ENCODE assay signal across 12 cellular contexts in the genomic region with DNA sequence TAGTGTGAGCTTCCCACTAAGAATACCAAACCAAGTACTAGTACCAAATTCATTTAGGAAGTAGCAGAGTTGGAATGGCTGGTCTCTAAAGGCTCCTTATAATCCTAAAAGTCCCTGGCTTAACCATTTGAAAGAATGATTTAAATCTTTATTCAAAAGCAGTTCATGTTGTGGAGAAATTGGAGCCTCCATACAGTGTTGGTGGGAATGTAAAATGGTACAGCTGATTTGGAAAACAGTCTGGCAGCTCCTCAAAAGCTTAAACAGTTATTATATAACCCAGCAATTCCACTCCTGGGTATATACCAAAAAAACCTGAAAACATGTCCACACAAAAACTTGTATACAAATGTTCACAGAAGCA. TPM values are rescaled to one million over a fixed set of nuclear protein-coding genes. Genes with fewer than 3 reads are reported as not detected.
DNase-seq lines count a peak whose midpoint lies in the region; ATAC-seq and TF ChIP-seq lines count a peak whose summit lies in the region.
"Had no signal": no experiment of that assay in that cellular context is flagged by ENCODE, and none has a peak within 500 bp of the region (broad histone marks: within the 10 kb centered on the region; RNA-seq: fewer than 3 reads in every experiment).

No MANE protein-coding gene starts in this region.

- peak overlapping the region; percentile 84 for H3K4me3 ChIP-seq in smooth muscle cell

- H3K4me3 Mint-ChIP-seq in activated CD8-positive, alpha-beta memory T cell treated with anti-CD3 and anti-CD28 coated beads, Interleukin-2, amount 10 ng/mL, durations not matched to agents 7 days and 5 days: peak overlapping the region; percentile 35
- H3K4me3 Mint-ChIP-seq in activated naive CD8-positive, alpha-beta T cell treated with anti-CD3 and anti-CD28 coated beads for 36 hours: peak overlapping the region; percentile 62
- H3K4me3 Mint-ChIP-seq in immature natural killer cell: peak overlapping the region in 1 of 5 donors; percentile 11

- no peaks in the 10 kb centered on the region for H3K27me3 Mint-ChIP-seq in activated CD8-positive, alpha-beta memory T cell treated with anti-CD3 and anti-CD28 coated beads, Interleukin-2, amount 10 ng/mL, durations not matched to agents 7 days and 5 days
- no peaks in the 10 kb centered on the region for H3K27me3 Mint-ChIP-seq in activated naive CD8-positive, alpha-beta T cell treated with anti-CD3 and anti-CD28 coated beads for 36 hours
- peaks cover 3 to 11% (median 8%) of the 10 kb centered on the region in 3 donors for H3K27me3 Mint-ChIP-seq in immature natural killer cell (ENCODE audit: low read depth in 3 of 3)

- H3K36me3 ChIP-seq in smooth muscle cell (ENCODE audit: low read depth): peaks cover 13% of the 10 kb centered on the region

- no peaks in the 10 kb centered on the region for H3K9me3 ChIP-seq in smooth muscle cell (replicated peaks; ENCODE audit: low read depth)

- no peaks in the 10 kb centered on the region for H3K9me3 Mint-ChIP-seq in activated CD8-positive, alpha-beta memory T cell treated with anti-CD3 and anti-CD28 coated beads, Interleukin-2, amount 10 ng/mL, durations not matched to agents 7 days and 5 days (ENCODE audit: low read depth)
- H3K9me3 Mint-ChIP-seq in activated naive CD8-positive, alpha-beta T cell treated with anti-CD3 and anti-CD28 coated beads for 36 hours: no peaks in the 10 kb centered on the region
- no peaks in the 10 kb centered on the region for H3K9me3 Mint-ChIP-seq in immature natural killer cell

- peak overlapping the region; percentile 76 for H3K27ac Mint-ChIP-seq in activated CD8-positive, alpha-beta memory T cell treated with anti-CD3 and anti-CD28 coated beads, Interleukin-2, amount 10 ng/mL, durations not matched to agents 7 days and 5 days
- peak overlapping the region; percentile 78 for H3K27ac Mint-ChIP-seq in activated naive CD8-positive, alpha-beta T cell treated with anti-CD3 and anti-CD28 coated beads for 36 hours
- peak overlapping the region; percentile 5 to 69 (median 64) for H3K27ac Mint-ChIP-seq in immature natural killer cell

- no peak for DNase-seq in activated CD8-positive, alpha-beta memory T cell treated with anti-CD3 and anti-CD28 coated beads, Interleukin-2, amount 10 ng/mL, durations not matched to agents 7 days and 5 days
- DNase-seq in activated CD8-positive, alpha-beta memory T cell treated with anti-CD3 and anti-CD28 coated beads, Interleukin-2, amount 50 U/mL, for 48 hours: no peak
- no peak for DNase-seq in activated naive CD8-positive, alpha-beta T cell treated with anti-CD3 and anti-CD28 coated beads for 36 hours
- DNase-seq in immature natural killer cell: no peak
- DNase-seq in smooth muscle cell (lab: John Stamatoyannopoulos, UW; ENCODE audit: unreplicated experiment): no peak
- DNase-seq in stimulated activated CD4-positive, alpha-beta T cell treated with anti-CD3 and anti-CD28 coated beads, Interleukin-4, amount 100 ng/mL, for 4 hours: no peak
- no peak for DNase-seq in NCI-H1105 treated with DMSO at 0.1 percent for 48 hours (lab: John Stamatoyannopoulos, UW)
- DNase-seq: activated CD8-positive, alpha-beta memory T cell treated with anti-CD3 and anti-CD28 coated beads, Interleukin-2, amount 50 U/mL, for 4 hours; GOT3; NCI-H2227 treated with DMSO at 0.1 percent for 48 hours had no signal

- peak overlapping the region; percentile 21 for H3K27ac ChIP-seq in smooth muscle cell (ENCODE audit: low read depth)
- H3K27ac ChIP-seq: KMS-11 had no signal

- peaks cover 45% of the 10 kb centered on the region for H3K36me3 Mint-ChIP-seq in activated CD8-positive, alpha-beta memory T cell treated with anti-CD3 and anti-CD28 coated beads, Interleukin-2, amount 10 ng/mL, durations not matched to agents 7 days and 5 days
- H3K36me3 Mint-ChIP-seq in activated naive CD8-positive, alpha-beta T cell treated with anti-CD3 and anti-CD28 coated beads for 36 hours: peaks cover 49% of the 10 kb centered on the region
- H3K36me3 Mint-ChIP-seq in immature natural killer cell: peaks cover 6 to 24% (median 17%) of the 10 kb centered on the region in 3 donors

- peaks cover 10% of the 10 kb centered on the region for H3F3A ChIP-seq in smooth muscle cell (ENCODE audit: low read depth)

- no peaks in the 10 kb centered on the region for H4K20me1 ChIP-seq in smooth muscle cell (ENCODE audit: low read depth)

- peaks cover 46% of the 10 kb centered on the region for H3K4me1 Mint-ChIP-seq in activated CD8-positive, alpha-beta memory T cell treated with anti-CD3 and anti-CD28 coated beads, Interleukin-2, amount 10 ng/mL, durations not matched to agents 7 days and 5 days
- peaks cover 51% of the 10 kb centered on the region for H3K4me1 Mint-ChIP-seq in activated naive CD8-positive, alpha-beta T cell treated with anti-CD3 and anti-CD28 coated beads for 36 hours
- H3K4me1 Mint-ChIP-seq in immature natural killer cell: peaks cover 39 to 40% of the 10 kb centered on the region in 2 donors

- H2AFZ ChIP-seq in smooth muscle cell (ENCODE audit: low read depth): no peak overlapping the region

- H3K9ac ChIP-seq in smooth muscle cell (ENCODE audit: low read depth): no peak overlapping the region
- H3K9ac ChIP-seq: KMS-11 had no signal

- H3K4me2 ChIP-seq in smooth muscle cell: peak overlapping the region; percentile 36
- H3K4me2 ChIP-seq: KMS-11 had no signal

- TF ChIP-seq CTCF in smooth muscle cell (IDR thresholded peaks at IDR 0.05; ENCODE audit: borderline replicate concordance, insufficient read depth, poor library complexity, severe bottlenecking): no peak

- no peaks in the 10 kb centered on the region for H3K27me3 ChIP-seq in smooth muscle cell (ENCODE audit: low read depth)

- H3K79me2 ChIP-seq in smooth muscle cell (ENCODE audit: low read depth): no peaks in the 10 kb centered on the region

- ATAC-seq in activated CD8-positive, alpha-beta memory T cell treated with anti-CD3 and anti-CD28 coated beads, Interleukin-2, amount 10 ng/mL, durations not matched to agents 7 days and 5 days: no peak
- no peak for ATAC-seq in GM18511 (IDR thresholded peaks at IDR 0.05; ENCODE audit: unreplicated experiment)

- H3K4me1 ChIP-seq in smooth muscle cell (ENCODE audit: low read depth): peaks cover 15% of the 10 kb centered on the region

- CTCF ChIA-PET in activated CD8-positive, alpha-beta memory T cell treated with anti-CD3 and anti-CD28 coated beads, Interleukin-2, amount 10 ng/mL, durations not matched to agents 7 days and 5 days (lab: Charles Lee): no interaction called here

RNA-seq across cellular contexts. Expression of a gene that starts 2.9 kb away (rescaled TPM):
- 10 to 100 TPM; 48.3 to 53.2 TPM for total RNA-seq in activated CD8-positive, alpha-beta memory T cell treated with anti-CD3 and anti-CD28 coated beads, Interleukin-2, amount 10 ng/mL, durations not matched to agents 7 days and 5 days
- 10 to 100 TPM; 82.9 to 84.4 TPM for total RNA-seq in activated naive CD8-positive, alpha-beta T cell treated with anti-CD3 and anti-CD28 coated beads for 36 hours
- 10 to 100 TPM; 40.0 to 79.1 (median 41.5) TPM for polyA plus RNA-seq in immature natural killer cell
- 34.2 and 34.5 TPM in 2 replicates for total RNA-seq in smooth muscle cell
- 59.4 and 63.9 TPM in 2 replicates for polyA plus RNA-seq in smooth muscle cell

RNA-seq across cellular contexts. Expression of a gene that starts 21.7 kb away (rescaled TPM):
- total RNA-seq in activated CD8-positive, alpha-beta memory T cell treated with anti-CD3 and anti-CD28 coated beads, Interleukin-2, amount 10 ng/mL, durations not matched to agents 7 days and 5 days: 10 to 100 TPM; 30.7 to 32.7 TPM
- 10 to 100 TPM; 34.0 to 35.8 TPM for total RNA-seq in activated naive CD8-positive, alpha-beta T cell treated with anti-CD3 and anti-CD28 coated beads for 36 hours
- polyA plus RNA-seq in immature natural killer cell: 1 to 10 TPM; 3.5 to 6.8 (median 6.4) TPM
- total RNA-seq in smooth muscle cell: 12.5 and 13.1 TPM in 2 replicates
- polyA plus RNA-seq in smooth muscle cell: 3.8 and 4.3 TPM in 2 replicates
